ENCODE assay signal across 8 cellular contexts in the genomic region with DNA sequence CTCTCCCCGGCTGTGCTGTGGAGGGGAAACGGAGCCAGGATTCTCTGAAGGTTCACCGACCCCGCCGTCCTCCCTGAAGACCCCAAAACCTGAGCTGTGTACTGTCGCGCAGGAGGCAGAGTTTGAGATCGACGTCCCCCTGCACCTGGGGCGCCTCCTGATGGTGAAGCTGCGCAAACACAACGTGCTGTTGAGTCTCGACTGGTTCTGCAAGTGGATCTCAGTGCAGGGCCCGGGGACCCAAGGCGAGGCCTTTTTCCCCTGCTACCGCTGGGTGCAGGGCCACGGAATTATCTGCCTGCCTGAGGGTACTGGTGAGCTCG.
DNase-seq lines count a peak whose midpoint lies in the region; ATAC-seq and TF ChIP-seq lines count a peak whose summit lies in the region.
"Had no signal": no experiment of that assay in that cellular context is flagged by ENCODE, and none has a peak within 500 bp of the region (broad histone marks: within the 10 kb centered on the region; RNA-seq: fewer than 3 reads in every experiment).

No MANE protein-coding gene starts in this region.

- DNase-seq in Panc1 (ENCODE audit: low read depth, low spot score) (no peak), esophagus squamous epithelium (lab: John Stamatoyannopoulos, UW) (no peak), smooth muscle cell (lab: John Stamatoyannopoulos, UW; ENCODE audit: unreplicated experiment) (no peak), cerebellar cortex (ENCODE audit: low spot score) (no peak), prostate gland (ENCODE audit: low spot score) (no peak), PC-9 (no peak)
- DNase-seq: NCI-H510A had no signal

- POLR2A ChIA-PET in Panc1 (lab: Charles Lee), result no interaction called here
- POLR2A ChIA-PET in PC-9 (lab: Charles Lee; ENCODE audit: unreplicated experiment), result no interaction called here

- CTCF ChIA-PET in Panc1 (lab: Charles Lee), result interaction anchor here (0.5 kb wide), 1 partner anchor 1022 kb away, joined by 3 read pairs; the partner anchor contains the start of gene RNF227
- CTCF ChIA-PET in PC-9 (lab: Charles Lee), result no interaction called here

- H3F3A ChIP-seq in smooth muscle cell (ENCODE audit: low read depth) (no peaks in the 10 kb centered on the region), PC-9 (ENCODE audit: insufficient read depth, low read depth) (no peaks in the 10 kb centered on the region)

- H3K4me3 ChIP-seq in Panc1 (ENCODE audit: low read depth in 2 of 2, low read length in 2 of 2), result no peak overlapping the region
- peak overlapping the region in 3 of 4 donors; percentile 21 to 50 (median 35) for H3K4me3 ChIP-seq in esophagus squamous epithelium
- no peak overlapping the region for H3K4me3 ChIP-seq in smooth muscle cell
- no peak overlapping the region for H3K4me3 ChIP-seq in prostate gland
- H3K4me3 ChIP-seq in PC-9, result no peak overlapping the region

- no peak overlapping the region for H3K9ac ChIP-seq in smooth muscle cell (ENCODE audit: low read depth)

- no TSS peak for BruUV-seq in Panc1 (replicated peaks; lab: Mats Ljungman, UMichigan)
- no TSS peak for BruUV-seq in PC-9 (replicated peaks; lab: Mats Ljungman, UMichigan)

- TF ChIP-seq CTCF in GM12874 (IDR thresholded peaks at IDR 0.05; ENCODE audit: insufficient read depth, low read depth, low read length) (peak; percentile 68), Panc1 (IDR thresholded peaks at IDR 0.05) (peak; percentile 44; the same call in 1 of the 2 replicates), esophagus squamous epithelium (IDR thresholded peaks at IDR 0.05) (peak in 5 of 6 experiments; percentile 20 to 59 (median 39)), smooth muscle cell (IDR thresholded peaks at IDR 0.05; ENCODE audit: borderline replicate concordance, insufficient read depth, poor library complexity, severe bottlenecking) (peak; percentile 31), prostate gland (IDR thresholded peaks at IDR 0.05) (peak in 1 of 4 experiments; percentile 29), PC-9 (conservative IDR thresholded peaks at IDR 0.05) (no peak; the same call in 1 of the 2 replicates)

- no peaks in the 10 kb centered on the region for H3K9me2 ChIP-seq in PC-9 (ENCODE audit: insufficient read depth)

- H3K79me2 ChIP-seq in smooth muscle cell (ENCODE audit: low read depth), result no peaks in the 10 kb centered on the region
- H3K79me2 ChIP-seq in PC-9 (ENCODE audit: low read depth), result no peaks in the 10 kb centered on the region

- WGBS in esophagus squamous epithelium, 2 donors, result 16 to 20% methylated on average over 5 to 7 of the region's 18 CpGs
- 44% methylated on average over 18 of the region's 18 CpGs for WGBS in smooth muscle cell (ENCODE audit: low lambda C conversion rate)
- WGBS in prostate gland, result 28% methylated on average over 17 of the region's 18 CpGs

- H3K9me3 ChIP-seq in Panc1 (ENCODE audit: control insufficient read depth, insufficient read depth, low read depth, low read length), result no peaks in the 10 kb centered on the region
- no peaks in the 10 kb centered on the region for H3K9me3 ChIP-seq in esophagus squamous epithelium
- no peaks in the 10 kb centered on the region for H3K9me3 ChIP-seq in smooth muscle cell (replicated peaks; ENCODE audit: low read depth)
- H3K9me3 ChIP-seq in prostate gland, result no peaks in the 10 kb centered on the region
- H3K9me3 ChIP-seq in PC-9 (ENCODE audit: insufficient read depth, low read depth), result no peaks in the 10 kb centered on the region; the same call in 1 of the 2 replicates

- no peaks in the 10 kb centered on the region for H4K20me1 ChIP-seq in smooth muscle cell (ENCODE audit: low read depth)
- H4K20me1 ChIP-seq in PC-9 (ENCODE audit: insufficient read depth), result no peaks in the 10 kb centered on the region

- ATAC-seq in Panc1, result no peak

- no peak overlapping the region for H3K27ac ChIP-seq in Panc1 (ENCODE audit: low read length)
- no peak overlapping the region for H3K27ac ChIP-seq in esophagus squamous epithelium
- no peak overlapping the region for H3K27ac ChIP-seq in smooth muscle cell (ENCODE audit: low read depth)
- no peak overlapping the region for H3K27ac ChIP-seq in prostate gland
- no peak overlapping the region for H3K27ac ChIP-seq in PC-9

- H3K4me2 ChIP-seq in smooth muscle cell (no peak overlapping the region), PC-9 (no peak overlapping the region)

- intact Hi-C loops in Panc1 (cut with micrococcal nuclease; ENCODE audit: unreplicated experiment), result no loop called here
- intact Hi-C loops in esophagus squamous epithelium (cut with DNase I), result no loop called here
- intact Hi-C loops in prostate gland (cut with DNase I), result no loop called here
- intact Hi-C loops in PC-9 (cut with micrococcal nuclease; ENCODE audit: unreplicated experiment), result no loop called here

- in situ Hi-C loops in Panc1 (cut with HindIII; ENCODE audit: low pct_unique_long_range_greater_than_20kb, low sequenced_read_pairs), result no loop called here

- H3K27me3 ChIP-seq in Panc1 (ENCODE audit: control insufficient read depth, insufficient read depth, low read length) (0 out of 2 replicates have a peak, but pooled peaks cover 2% of the 10 kb centered on the region), esophagus squamous epithelium (peaks cover 0 to 82% (median 0%) of the 10 kb centered on the region in 4 donors), smooth muscle cell (ENCODE audit: low read depth) (peaks cover 62% of the 10 kb centered on the region), prostate gland (replicated peaks; ENCODE audit: insufficient read depth) (peaks cover 3% of the 10 kb centered on the region), PC-9 (ENCODE audit: insufficient read depth, low read depth) (peaks cover 41% of the 10 kb centered on the region)

- no peaks in the 10 kb centered on the region; the same call in 1 of the 2 replicates for H3K36me3 ChIP-seq in Panc1 (ENCODE audit: control insufficient read depth, insufficient read depth, low read length)
- H3K36me3 ChIP-seq in esophagus squamous epithelium, result peaks cover 0 to 8% (median 0%) of the 10 kb centered on the region in 3 donors
- no peaks in the 10 kb centered on the region for H3K36me3 ChIP-seq in smooth muscle cell (ENCODE audit: low read depth)
- H3K36me3 ChIP-seq in prostate gland, result no peaks in the 10 kb centered on the region
- H3K36me3 ChIP-seq in PC-9 (ENCODE audit: low read depth), result no peaks in the 10 kb centered on the region

- H3K4me1 ChIP-seq in Panc1 (ENCODE audit: control insufficient read depth, insufficient read depth, low read length) (no peaks in the 10 kb centered on the region), esophagus squamous epithelium (peaks cover 4 to 16% (median 8%) of the 10 kb centered on the region in 3 donors), smooth muscle cell (ENCODE audit: low read depth) (no peaks in the 10 kb centered on the region), prostate gland (replicated peaks) (no peaks in the 10 kb centered on the region), PC-9 (replicated peaks; ENCODE audit: insufficient read depth) (no peaks in the 10 kb centered on the region)

- H2AFZ ChIP-seq in smooth muscle cell (ENCODE audit: low read depth), result no peak overlapping the region
- H2AFZ ChIP-seq in PC-9, result no peak overlapping the region

- no peak for TF ChIP-seq POLR2A in esophagus squamous epithelium (IDR thresholded peaks at IDR 0.05)
- no peak for TF ChIP-seq POLR2A in prostate gland (IDR thresholded peaks at IDR 0.05)

Comparison
In these comparisons a context has a peak if more than half of its experiments do, and no peak if none do; other contexts are left out.
1. H3K4me3 ChIP-seq: peak in esophagus squamous epithelium (3 of 4); none in Panc1 (0 of 2), smooth muscle cell (single experiment), prostate gland (0 of 2) and PC-9 (single experiment).